ENCODE assay signal across 24 cellular contexts in genomic region chr10:13654118-13654830, GRCh38.
"Had no signal": no experiment of that assay in that cellular context is flagged by ENCODE, and none has a peak within 500 bp of the region (broad histone marks: within the 10 kb centered on the region; RNA-seq: fewer than 3 reads in every experiment).

No MANE protein-coding gene starts in this region.

- H3K9me3 ChIP-seq: sigmoid colon, thyroid gland, upper lobe of right lung had no signal

- H3K9me3 Mint-ChIP-seq: activated naive CD8-positive, alpha-beta T cell treated with anti-CD3 and anti-CD28 coated beads for 36 hours; activated T-cell treated with anti-CD3 and anti-CD28 coated beads, Interleukin-2, amount 50 U/mL, for 24 hours; activated T-helper 17 cell treated with anti-CD3 and anti-CD28 coated beads, Interleukin-2, amount 50 U/mL, for 72 hours; dendritic cell treated with granulocyte-macrophage colony-stimulating factor and Interleukin-4, amounts not matched to agents 40 ng/mL and 50 ng/mL, for 4 days; naive B cell; stimulated activated naive B cell treated with anti-CD40 and anti-IgM and Interleukin-4, amounts not matched to agents 10 μg/mL and 1 μg/mL and 100 μg/mL, for 72 hours had no signal

- FAIRE-seq: TTC549 had no signal

- H3K27me3 ChIP-seq: cardiac muscle cell, sigmoid colon, thyroid gland, upper lobe of right lung had no signal

- H3K27me3 Mint-ChIP-seq: activated naive CD8-positive, alpha-beta T cell treated with anti-CD3 and anti-CD28 coated beads for 36 hours; activated T-cell treated with anti-CD3 and anti-CD28 coated beads, Interleukin-2, amount 50 U/mL, for 24 hours; activated T-helper 17 cell treated with anti-CD3 and anti-CD28 coated beads, Interleukin-2, amount 50 U/mL, for 72 hours; naive B cell had no signal

- ATAC-seq: activated T-helper 17 cell treated with anti-CD3 and anti-CD28 coated beads, Interleukin-2, amount 50 U/mL, for 72 hours; esophagus mucosa; left lobe of liver; stimulated activated naive B cell treated with anti-CD40 and anti-IgM and Interleukin-4, amounts not matched to agents 10 μg/mL and 1 μg/mL and 100 μg/mL, for 72 hours; upper lobe of right lung had no signal

- H3K27ac Mint-ChIP-seq: activated naive CD8-positive, alpha-beta T cell treated with anti-CD3 and anti-CD28 coated beads for 36 hours; activated T-cell treated with anti-CD3 and anti-CD28 coated beads, Interleukin-2, amount 50 U/mL, for 24 hours; activated T-helper 17 cell treated with anti-CD3 and anti-CD28 coated beads, Interleukin-2, amount 50 U/mL, for 72 hours; dendritic cell treated with granulocyte-macrophage colony-stimulating factor and Interleukin-4, amounts not matched to agents 40 ng/mL and 50 ng/mL, for 4 days; stimulated activated naive B cell treated with anti-CD40 and anti-IgM and Interleukin-4, amounts not matched to agents 10 μg/mL and 1 μg/mL and 100 μg/mL, for 72 hours had no signal

- H3K4me1 ChIP-seq: thyroid gland had no signal

- DNase-seq: activated CD4-positive, alpha-beta T cell treated with anti-CD3 and anti-CD28 coated beads, Interleukin-2, amount 50 U/mL, for 4 hours; activated CD8-positive, alpha-beta memory T cell treated with anti-CD3 and anti-CD28 coated beads for 24 hours; activated CD8-positive, alpha-beta memory T cell treated with anti-CD3 and anti-CD28 coated beads, Interleukin-2, amount 50 U/mL, for 4 hours; activated naive CD8-positive, alpha-beta T cell treated with anti-CD3 and anti-CD28 coated beads for 36 hours; activated T-cell treated with anti-CD3 and anti-CD28 coated beads, Interleukin-2, amount 50 U/mL, for 24 hours; amygdala; effector CD8-positive, alpha-beta T cell; foreskin melanocyte; naive B cell; retina; sigmoid colon; stimulated activated CD4-positive, alpha-beta T cell treated with anti-CD3 and anti-CD28 coated beads, Interleukin-2, amount 100 ng/mL, for 48 hours; stimulated activated CD8-positive, alpha-beta memory T cell treated with anti-CD3 and anti-CD28 coated beads, Interleukin-4, amount 100 ng/mL, for 48 hours; stimulated activated naive B cell treated with anti-CD40 and anti-IgM and Interleukin-4, amounts not matched to agents 10 μg/mL and 1 μg/mL and 100 μg/mL, for 72 hours; T-helper 1 cell; thyroid gland; upper lobe of right lung had no signal

- H3K27ac ChIP-seq: cardiac muscle cell, sigmoid colon, thyroid gland, upper lobe of right lung had no signal

- H3K4me3 ChIP-seq: cardiac muscle cell, lung, sigmoid colon, thyroid gland, upper lobe of right lung had no signal

- H3K4me3 Mint-ChIP-seq: activated naive CD8-positive, alpha-beta T cell treated with anti-CD3 and anti-CD28 coated beads for 36 hours; activated T-cell treated with anti-CD3 and anti-CD28 coated beads, Interleukin-2, amount 50 U/mL, for 24 hours; activated T-helper 17 cell treated with anti-CD3 and anti-CD28 coated beads, Interleukin-2, amount 50 U/mL, for 72 hours; dendritic cell treated with granulocyte-macrophage colony-stimulating factor and Interleukin-4, amounts not matched to agents 40 ng/mL and 50 ng/mL, for 4 days; naive B cell; stimulated activated naive B cell treated with anti-CD40 and anti-IgM and Interleukin-4, amounts not matched to agents 10 μg/mL and 1 μg/mL and 100 μg/mL, for 72 hours had no signal
